In the genomic region with DNA sequence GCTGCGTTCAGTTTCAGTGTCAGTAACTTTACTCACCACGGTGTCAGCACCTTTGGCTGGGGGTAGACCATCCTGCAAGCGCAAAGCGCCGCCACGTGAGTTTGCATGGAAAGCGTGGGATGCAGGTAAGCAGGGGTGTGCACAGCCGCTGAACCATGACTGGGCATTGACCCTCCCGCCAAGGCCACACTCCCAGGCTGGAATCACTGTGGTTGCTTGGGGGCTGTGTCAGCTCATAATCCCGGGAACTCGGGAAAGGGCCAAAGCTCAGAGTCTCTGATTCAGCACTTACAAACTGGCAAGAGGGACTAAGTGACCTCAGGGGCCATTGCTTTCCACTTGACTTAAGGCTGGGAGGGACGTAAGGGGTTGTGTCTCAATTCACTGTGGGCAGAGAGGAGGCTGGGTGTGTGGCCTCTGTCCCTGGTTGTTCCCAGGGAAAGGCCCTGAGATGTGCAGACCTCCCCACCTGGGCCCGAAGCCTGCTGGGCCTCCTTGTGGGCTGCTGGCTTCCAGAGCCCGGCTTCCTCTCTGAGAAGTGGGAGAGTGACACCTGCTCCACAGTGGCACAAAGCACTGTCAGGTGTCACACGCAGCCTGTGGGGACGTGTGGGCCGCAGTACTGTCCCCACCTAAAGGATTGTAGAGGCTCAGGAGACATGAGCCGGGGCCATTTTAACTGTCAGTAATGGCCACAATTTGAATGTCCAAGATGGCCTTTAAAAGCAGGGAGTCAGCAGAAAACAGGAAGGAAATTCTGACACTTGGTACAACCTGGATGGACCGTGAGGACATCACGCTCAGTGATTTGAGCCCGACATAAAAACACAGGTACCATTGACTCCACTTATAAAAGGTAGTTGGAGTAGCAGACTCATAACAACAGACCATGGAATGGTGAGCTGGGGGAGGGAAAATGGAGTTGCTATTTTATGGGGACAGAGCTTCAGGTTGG, we compare ENCODE assay signal across 29 cellular contexts. TPM values are rescaled to one million over a fixed set of nuclear protein-coding genes. Genes with fewer than 3 reads are reported as not detected.
DNase-seq lines count a peak whose midpoint lies in the region; ATAC-seq and TF ChIP-seq lines count a peak whose summit lies in the region.
"Had no signal": no experiment of that assay in that cellular context is flagged by ENCODE, and none has a peak within 500 bp of the region (broad histone marks: within the 10 kb centered on the region; RNA-seq: fewer than 3 reads in every experiment).

No MANE protein-coding gene starts in this region.

- intact Hi-C loops in Calu3 (cut with micrococcal nuclease; ENCODE audit: unreplicated experiment): no loop called here

- H3K9ac ChIP-seq in neural progenitor cell: no peak overlapping the region

- H3K27me3 ChIP-seq in neural progenitor cell: no peaks in the 10 kb centered on the region
- H3K27me3 ChIP-seq: Peyer's patch, right lobe of liver had no signal

- CTCF ChIA-PET in Calu3 (lab: Charles Lee): no interaction called here

- no peak for TF ChIP-seq CTCF in neural progenitor cell (IDR thresholded peaks at IDR 0.05)
- TF ChIP-seq CTCF in Calu3 (IDR thresholded peaks at IDR 0.05; ENCODE audit: unreplicated experiment): no peak

- no peaks in the 10 kb centered on the region for H3K36me3 Mint-ChIP-seq in neural progenitor cell
- H3K36me3 Mint-ChIP-seq in Calu3 (ENCODE audit: insufficient read depth, unreplicated experiment): no peaks in the 10 kb centered on the region
- H3K36me3 Mint-ChIP-seq: CD8-positive, alpha-beta memory T cell had no signal

- BruUV-seq in Calu3 (replicated peaks; lab: Mats Ljungman, UMichigan): no TSS peak

- no peaks in the 10 kb centered on the region for H3F3A ChIP-seq in neural progenitor cell (ENCODE audit: low read depth)

- no peak for ATAC-seq in GM19463 (IDR thresholded peaks at IDR 0.05; ENCODE audit: unreplicated experiment)

- no peak overlapping the region for H3K4me2 ChIP-seq in neural progenitor cell

- no peaks in the 10 kb centered on the region for H4K20me1 ChIP-seq in neural progenitor cell (ENCODE audit: low read depth)

- H3K4me3 Mint-ChIP-seq in neural progenitor cell (no peak overlapping the region), Calu3 (ENCODE audit: low read depth, unreplicated experiment) (no peak overlapping the region)
- H3K4me3 Mint-ChIP-seq: CD8-positive, alpha-beta memory T cell; T-helper 1 cell treated with Interleukin-12 subunit alpha and Interleukin-12 subunit beta and Interleukin-4 antibody, amounts not matched to agents 30 μg/mL and 1 μg/mL, for 36 hours had no signal

- no peaks in the 10 kb centered on the region for H3K9me3 ChIP-seq in neural progenitor cell (ENCODE audit: low read depth)
- H3K9me3 ChIP-seq: Peyer's patch, right lobe of liver had no signal

- no peak overlapping the region for H3K27ac ChIP-seq in neural progenitor cell
- H3K27ac ChIP-seq: right lobe of liver had no signal

- peaks cover 8% of the 10 kb centered on the region for H3K4me1 ChIP-seq in neural progenitor cell
- H3K4me1 ChIP-seq: gastroesophageal sphincter, right lobe of liver had no signal

- H3K36me3 ChIP-seq in neural progenitor cell: no peaks in the 10 kb centered on the region
- H3K36me3 ChIP-seq: gastroesophageal sphincter, right lobe of liver had no signal

- no peaks in the 10 kb centered on the region for H3K9me3 Mint-ChIP-seq in neural progenitor cell
- no peaks in the 10 kb centered on the region for H3K9me3 Mint-ChIP-seq in Calu3 (ENCODE audit: low read depth, unreplicated experiment)
- H3K9me3 Mint-ChIP-seq: CD8-positive, alpha-beta memory T cell; T-helper 1 cell treated with Interleukin-12 subunit alpha and Interleukin-12 subunit beta and Interleukin-4 antibody, amounts not matched to agents 30 μg/mL and 1 μg/mL, for 36 hours had no signal

- H3K27me3 Mint-ChIP-seq in neural progenitor cell (ENCODE audit: insufficient read depth, low read depth): peaks cover 4% of the 10 kb centered on the region
- H3K27me3 Mint-ChIP-seq in Calu3 (ENCODE audit: unreplicated experiment): no peaks in the 10 kb centered on the region

- H3K27ac Mint-ChIP-seq in neural progenitor cell (no peak overlapping the region), Calu3 (ENCODE audit: unreplicated experiment) (no peak overlapping the region)
- H3K27ac Mint-ChIP-seq: CD8-positive, alpha-beta memory T cell; T-helper 1 cell treated with Interleukin-12 subunit alpha and Interleukin-12 subunit beta and Interleukin-4 antibody, amounts not matched to agents 30 μg/mL and 1 μg/mL, for 36 hours had no signal

- H2AFZ ChIP-seq in neural progenitor cell (replicated peaks): peak overlapping the region; percentile 57

- peaks cover 3% of the 10 kb centered on the region for H3K4me1 Mint-ChIP-seq in neural progenitor cell
- H3K4me1 Mint-ChIP-seq in Calu3 (ENCODE audit: low read depth, unreplicated experiment): no peaks in the 10 kb centered on the region
- H3K4me1 Mint-ChIP-seq: CD8-positive, alpha-beta memory T cell had no signal

- no peak overlapping the region for H3K4me3 ChIP-seq in neural progenitor cell
- H3K4me3 ChIP-seq: gastroesophageal sphincter, Peyer's patch, right lobe of liver had no signal

- H3K79me2 ChIP-seq in neural progenitor cell (ENCODE audit: low read depth): no peaks in the 10 kb centered on the region

- DNase-seq in RKO (ENCODE audit: low spot score): peak; percentile 48
- DNase-seq in glomerular visceral epithelial cell (ENCODE audit: extremely low spot score): peak; percentile 35
- DNase-seq in neural progenitor cell (ENCODE audit: low spot score): no peak
- no peak for DNase-seq in Calu3
- no peak for DNase-seq in stimulated activated CD4-positive, alpha-beta T cell treated with anti-CD3 and anti-CD28 coated beads, Interleukin-12 subunit alpha, Interleukin-12 subunit beta, amount 100 ng/mL, for 4 hours
- no peak for DNase-seq in 8988T
- DNase-seq: activated CD4-positive, alpha-beta T cell treated with anti-CD3 and anti-CD28 coated beads for 48 hours; activated naive CD4-positive, alpha-beta T cell treated with anti-CD3 and anti-CD28 coated beads, Interleukin-2, amount 50 U/mL, for 16 hours; anterior cingulate cortex; CD8-positive, alpha-beta memory T cell; cortex of kidney; GOT3; KG1; NCI-H146; NCI-H2171; NCI-H526; occipital lobe; stimulated activated CD4-positive, alpha-beta T cell treated with anti-CD3 and anti-CD28 coated beads, Interleukin-4, amount 100 ng/mL, for 4 hours; stimulated activated naive CD4-positive, alpha-beta T cell had no signal

RNA-seq across cellular contexts. Expression of gene ABO, which starts 16.7 kb away (rescaled TPM):
- total RNA-seq in neural progenitor cell (ENCODE audit: low replicate concordance) (not detected in 2 replicates), Calu3 (2022) (2.8 and 3.3 TPM in 2 replicates)
- total RNA-seq: CD8-positive, alpha-beta memory T cell; G401; myocyte; SK-MEL-5; temporal lobe had no signal

RNA-seq across cellular contexts. Expression of gene OBP2B, which starts 49.3 kb away (rescaled TPM):
- total RNA-seq in neural progenitor cell (ENCODE audit: low replicate concordance) (not detected in 2 replicates), Calu3 (2022) (not detected in 2 replicates)
- total RNA-seq: CD8-positive, alpha-beta memory T cell; G401; gastroesophageal sphincter; HT-29; myocyte; occipital lobe; Peyer's patch; right lobe of liver; SK-MEL-5; temporal lobe had no signal

Comparison
In these comparisons a context has a peak if more than half of its experiments do, and no peak if none do; other contexts are left out.
1. DNase-seq: peak in RKO (single experiment) and glomerular visceral epithelial cell (single experiment); none in neural progenitor cell (single experiment), Calu3 (single experiment), stimulated activated CD4-positive, alpha-beta T cell treated with anti-CD3 and anti-CD28 coated beads, Interleukin-12 subunit alpha, Interleukin-12 subunit beta, amount 100 ng/mL, for 4 hours (single experiment) and 8988T (single experiment).